Comparison of ENCODE assay signal across 1 cellular context in the genomic region with DNA sequence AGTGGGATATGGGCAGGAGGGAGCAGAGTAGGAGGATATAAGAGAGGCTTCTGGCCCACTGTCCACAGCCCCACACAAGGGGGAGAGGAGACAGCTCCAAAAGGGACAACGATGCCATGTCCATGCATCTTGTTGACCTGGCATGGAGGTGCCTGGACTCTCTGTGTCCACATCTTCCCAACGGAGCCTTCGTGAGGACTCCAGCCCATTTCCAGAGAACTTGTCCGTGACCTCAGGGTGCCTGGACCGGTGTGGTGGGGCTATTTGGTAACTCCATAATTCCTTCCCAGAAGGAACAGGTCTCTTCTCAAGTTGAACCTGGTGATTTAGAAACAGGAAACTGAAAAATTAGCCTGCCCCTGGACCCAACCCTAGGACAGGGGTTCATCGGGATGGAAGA.
TF ChIP-seq lines count a peak whose summit lies in the region.

No MANE protein-coding gene starts in this region.

TF ChIP-seq in HepG2, 621 proteins besides CTCF, POLR2A, EP300 and RAD21 (continued from another document):
- no peak for TF ChIP-seq ZNF646 (CRISPR knock-in tag; IDR thresholded peaks at IDR 0.05)
- TF ChIP-seq ZNF326 (CRISPR knock-in tag; IDR thresholded peaks at IDR 0.05; ENCODE audit: borderline replicate concordance), result no peak
- no peak for TF ChIP-seq SNAI1 (CRISPR knock-in tag; IDR thresholded peaks at IDR 0.05; ENCODE audit: borderline replicate concordance)
- TF ChIP-seq PITX1 (CRISPR knock-in tag; IDR thresholded peaks at IDR 0.05), result no peak
TF ChIP-seq in HepG2: peak in this region for 0.
